Comparison of ENCODE assay signal across 14 cellular contexts in the genomic region with DNA sequence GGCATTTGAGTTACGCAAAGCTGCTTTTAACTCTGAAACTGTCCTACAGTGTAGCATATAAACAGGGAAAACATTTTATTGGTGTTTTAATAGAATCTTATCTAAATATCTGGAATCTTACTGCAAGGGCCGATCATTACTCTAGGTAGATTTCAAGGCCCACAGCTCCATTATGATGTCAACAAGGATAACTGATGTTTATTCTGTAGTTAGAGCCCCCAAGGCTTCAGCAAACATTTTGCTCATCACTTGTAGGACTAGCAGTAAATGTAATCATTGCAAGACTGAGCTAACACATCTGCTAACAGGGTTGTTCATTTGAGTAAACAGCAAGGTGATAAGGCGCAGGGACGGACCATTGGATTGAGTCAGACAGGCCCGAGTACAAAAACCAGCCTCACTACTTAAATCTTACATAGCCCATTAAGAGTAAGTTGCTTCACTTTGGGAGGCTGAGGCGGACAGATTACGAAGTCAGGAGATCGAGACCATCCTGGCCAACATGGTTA.
DNase-seq lines count a peak whose midpoint lies in the region; ATAC-seq and TF ChIP-seq lines count a peak whose summit lies in the region.
"Had no signal": no experiment of that assay in that cellular context is flagged by ENCODE, and none has a peak within 500 bp of the region (broad histone marks: within the 10 kb centered on the region; RNA-seq: fewer than 3 reads in every experiment).

No MANE protein-coding gene starts in this region.

- H3K4me1 ChIP-seq in Caco-2 (peaks cover 12% of the 10 kb centered on the region), HEK293 (ENCODE audit: control insufficient read depth, insufficient read depth, low read length) (no peaks in the 10 kb centered on the region), mesenchymal stem cell (ENCODE audit: control insufficient read depth, insufficient read depth, low read depth, low read length) (no peaks in the 10 kb centered on the region)

- no peak overlapping the region for H2AK5ac ChIP-seq in mesenchymal stem cell (ENCODE audit: low read length, severe bottlenecking)

- no peak overlapping the region for H3K27ac ChIP-seq in HEK293 (ENCODE audit: extremely low read depth, low read depth, low read length)
- no peak overlapping the region for H3K27ac ChIP-seq in mesenchymal stem cell (ENCODE audit: low read length, poor library complexity, severe bottlenecking)
- H3K27ac ChIP-seq: GM23248 had no signal

- no peak overlapping the region for H2BK5ac ChIP-seq in mesenchymal stem cell (ENCODE audit: low read depth, low read length, poor library complexity, severe bottlenecking)

- intact Hi-C loops in Caco-2 (cut with micrococcal nuclease; ENCODE audit: unreplicated experiment): loop anchor here (1.0 to 10.0 kb wide), 7 partner anchors 22 to 1094 kb away; a partner anchor contains a TSS

- no peak overlapping the region for H4K8ac ChIP-seq in mesenchymal stem cell (ENCODE audit: low read length)

- ATAC-seq in stimulated activated naive B cell treated with anti-CD40 and anti-IgM and Interleukin-4, amounts not matched to agents 10 μg/mL and 1 μg/mL and 100 μg/mL, for 72 hours (replicated peaks): no peak
- ATAC-seq: PC-3 had no signal

- no peak overlapping the region for H2AFZ ChIP-seq in mesenchymal stem cell (ENCODE audit: low read depth, low read length)
- H2AFZ ChIP-seq: GM23248 had no signal

- H3K27ac Mint-ChIP-seq in Caco-2 (ENCODE audit: unreplicated experiment): peak overlapping the region; percentile 75
- H3K27ac Mint-ChIP-seq in stimulated activated naive B cell treated with anti-CD40 and anti-IgM and Interleukin-4, amounts not matched to agents 10 μg/mL and 1 μg/mL and 100 μg/mL, for 72 hours: no peak overlapping the region

- CTCF ChIA-PET in Caco-2 (lab: Charles Lee) (interaction anchor here (0.6 to 1.1 kb wide), 2 partner anchors 93 to 396 kb away, joined by 3 to 5 read pairs; no protein-coding TSS in a partner anchor), HEK293 (lab: Yijun Ruan, JAX) (interaction anchor here (1.3 kb wide), 1 partner anchor 117 kb away, joined by 4 read pairs; no protein-coding TSS in a partner anchor)

- BruUV-seq in Caco-2 (replicated peaks; lab: Mats Ljungman, UMichigan): no TSS peak

- WGBS in mesenchymal stem cell: 75% methylated on average over 6 of the region's 8 CpGs

- H2BK12ac ChIP-seq in mesenchymal stem cell (ENCODE audit: low read length in 2 of 2): no peak overlapping the region

- H2BK15ac ChIP-seq in mesenchymal stem cell (ENCODE audit: low read depth, poor library complexity, severe bottlenecking): no peak overlapping the region

- H3K9me3 Mint-ChIP-seq in Caco-2 (ENCODE audit: unreplicated experiment): peaks cover 9% of the 10 kb centered on the region
- H3K9me3 Mint-ChIP-seq in stimulated activated naive B cell treated with anti-CD40 and anti-IgM and Interleukin-4, amounts not matched to agents 10 μg/mL and 1 μg/mL and 100 μg/mL, for 72 hours: peaks cover 0 to 2% of the 10 kb centered on the region in 2 donors

- H3K27me3 Mint-ChIP-seq in Caco-2 (ENCODE audit: insufficient read depth, unreplicated experiment): no peaks in the 10 kb centered on the region
- H3K27me3 Mint-ChIP-seq in stimulated activated naive B cell treated with anti-CD40 and anti-IgM and Interleukin-4, amounts not matched to agents 10 μg/mL and 1 μg/mL and 100 μg/mL, for 72 hours: no peaks in the 10 kb centered on the region

- peaks cover 21% of the 10 kb centered on the region for H3K79me1 ChIP-seq in mesenchymal stem cell (replicated peaks; ENCODE audit: low read length, poor library complexity, severe bottlenecking)

- H3K36me3 ChIP-seq in Caco-2 (ENCODE audit: control insufficient read depth, insufficient read depth, low read length): no peaks in the 10 kb centered on the region; the same call in 1 of the 2 replicates
- H3K36me3 ChIP-seq in HEK293 (ENCODE audit: control insufficient read depth in 2 of 2, insufficient read depth in 1 of 2, low read length in 2 of 2): no peaks in the 10 kb centered on the region
- H3K36me3 ChIP-seq in mesenchymal stem cell (ENCODE audit: control insufficient read depth in 1 of 2, insufficient read depth in 2 of 2, low read depth in 1 of 2, low read length in 2 of 2): no peaks in the 10 kb centered on the region

- no peak overlapping the region for H3K4me2 ChIP-seq in mesenchymal stem cell (ENCODE audit: low read length, poor library complexity, severe bottlenecking)

- no peak overlapping the region for H2BK120ac ChIP-seq in mesenchymal stem cell (ENCODE audit: low read depth, low read length)

- TF ChIP-seq CTCF in Caco-2 (IDR thresholded peaks at IDR 0.05; ENCODE audit: insufficient read depth in 1 of 2, low read depth in 1 of 2, low read length in 1 of 2, severe bottlenecking in 1 of 2, unreplicated experiment in 1 of 2): no peak
- TF ChIP-seq CTCF in HEK293 (tag by site-specific recombination; IDR thresholded peaks at IDR 0.05): no peak

- DNase-seq in Caco-2: peak; percentile 86 to 90
- DNase-seq in amniotic epithelial cell (ENCODE audit: low read depth): peak; percentile 77
- peak; percentile 69 for DNase-seq in mesenchymal stem cell
- DNase-seq in AG20443 (ENCODE audit: low spot score): no peak
- DNase-seq in stimulated activated naive B cell treated with anti-CD40 and anti-IgM and Interleukin-4, amounts not matched to agents 10 μg/mL and 1 μg/mL and 100 μg/mL, for 72 hours: no peak
- no peak for DNase-seq in glomerular visceral epithelial cell (ENCODE audit: extremely low spot score)
- DNase-seq: DMS79; GM23248; NCI-H1092; NCI-H1694 treated with DMSO at 0.1 percent for 48 hours; NK-92 treated with Interleukin-12 subunit alpha and Interleukin-12 subunit beta, amount 100 ng/mL, for 24 hours; PC-3 had no signal

- no peak overlapping the region for H3K14ac ChIP-seq in mesenchymal stem cell (ENCODE audit: low read length in 2 of 2)

- H3K9me3 ChIP-seq in Caco-2 (no peaks in the 10 kb centered on the region), HEK293 (ENCODE audit: control insufficient read depth, insufficient read depth, low read depth, low read length) (no peaks in the 10 kb centered on the region), mesenchymal stem cell (ENCODE audit: control insufficient read depth, low read length) (no peaks in the 10 kb centered on the region)

- no peak overlapping the region for H3K23ac ChIP-seq in mesenchymal stem cell (ENCODE audit: low read length in 2 of 2)

- H3K36me3 Mint-ChIP-seq in Caco-2 (ENCODE audit: insufficient read depth, unreplicated experiment): peaks cover 26% of the 10 kb centered on the region
- peaks cover 3 to 17% of the 10 kb centered on the region in 2 donors for H3K36me3 Mint-ChIP-seq in stimulated activated naive B cell treated with anti-CD40 and anti-IgM and Interleukin-4, amounts not matched to agents 10 μg/mL and 1 μg/mL and 100 μg/mL, for 72 hours

- no peak overlapping the region for H4K91ac ChIP-seq in mesenchymal stem cell (ENCODE audit: low read length)

- H3K4ac ChIP-seq in mesenchymal stem cell (ENCODE audit: low read depth in 1 of 2, low read length in 2 of 2): no peak overlapping the region

- no peaks in the 10 kb centered on the region for H3K27me3 ChIP-seq in Caco-2 (replicated peaks; ENCODE audit: control insufficient read depth, insufficient read depth, low read length)
- H3K27me3 ChIP-seq in mesenchymal stem cell (ENCODE audit: control insufficient read depth in 1 of 2, insufficient read depth in 1 of 2, low read length in 2 of 2): no peaks in the 10 kb centered on the region
- H3K27me3 ChIP-seq: BLaER1 treated with 17β-estradiol and CSF1 and Interleukin-3, amounts not matched to agents 10 nM and 100 nM had no signal

- peaks cover 22% of the 10 kb centered on the region for H3K4me1 Mint-ChIP-seq in Caco-2 (ENCODE audit: low read depth, unreplicated experiment)
- H3K4me1 Mint-ChIP-seq in stimulated activated naive B cell treated with anti-CD40 and anti-IgM and Interleukin-4, amounts not matched to agents 10 μg/mL and 1 μg/mL and 100 μg/mL, for 72 hours: no peaks in the 10 kb centered on the region

- H3K4me3 Mint-ChIP-seq in Caco-2 (ENCODE audit: unreplicated experiment): no peak overlapping the region
- H3K4me3 Mint-ChIP-seq in stimulated activated naive B cell treated with anti-CD40 and anti-IgM and Interleukin-4, amounts not matched to agents 10 μg/mL and 1 μg/mL and 100 μg/mL, for 72 hours: no peak overlapping the region

- H3K4me3 ChIP-seq in Caco-2 (ENCODE audit: low read depth, low read length): no peak overlapping the region
- no peak overlapping the region for H3K4me3 ChIP-seq in HEK293 (ENCODE audit: low read depth, low read length)
- no peak overlapping the region for H3K4me3 ChIP-seq in mesenchymal stem cell (ENCODE audit: insufficient read depth in 1 of 2, low read depth in 1 of 2, low read length in 2 of 2)
- H3K4me3 ChIP-seq: BLaER1 treated with 17β-estradiol and CSF1 and Interleukin-3, amounts not matched to agents 10 nM and 100 nM; GM23248 had no signal

- no peak overlapping the region for H3K18ac ChIP-seq in mesenchymal stem cell (ENCODE audit: low read depth in 1 of 2, low read length in 2 of 2)

- no peak overlapping the region for H3K9ac ChIP-seq in mesenchymal stem cell (ENCODE audit: low read length)
- H3K9ac ChIP-seq: BLaER1 treated with 17β-estradiol and CSF1 and Interleukin-3, amounts not matched to agents 10 nM and 100 nM; GM23248 had no signal

- POLR2A ChIA-PET in Caco-2 (lab: Charles Lee): interaction anchor here (0.6 kb wide), 1 partner anchor 15 kb away, joined by 3 read pairs; no protein-coding TSS in a partner anchor
- POLR2A ChIA-PET in HEK293 (lab: Yijun Ruan, JAX): no interaction called here

TF ChIP-seq in HEK293, 187 proteins besides CTCF, POLR2A, EP300 and RAD21:
- TF ChIP-seq ZNF146 (tag by site-specific recombination; IDR thresholded peaks at IDR 0.05) (no peak), ZNF211 (tag by site-specific recombination; IDR thresholded peaks at IDR 0.05; ENCODE audit: low read depth) (no peak), ZNF138 (tag by site-specific recombination; IDR thresholded peaks at IDR 0.05; ENCODE audit: borderline replicate concordance) (no peak), FEZF1 (tag by site-specific recombination; IDR thresholded peaks at IDR 0.05) (peak; percentile 34; the same call in 1 of the 2 replicates)
- TF ChIP-seq, protein P1, sequence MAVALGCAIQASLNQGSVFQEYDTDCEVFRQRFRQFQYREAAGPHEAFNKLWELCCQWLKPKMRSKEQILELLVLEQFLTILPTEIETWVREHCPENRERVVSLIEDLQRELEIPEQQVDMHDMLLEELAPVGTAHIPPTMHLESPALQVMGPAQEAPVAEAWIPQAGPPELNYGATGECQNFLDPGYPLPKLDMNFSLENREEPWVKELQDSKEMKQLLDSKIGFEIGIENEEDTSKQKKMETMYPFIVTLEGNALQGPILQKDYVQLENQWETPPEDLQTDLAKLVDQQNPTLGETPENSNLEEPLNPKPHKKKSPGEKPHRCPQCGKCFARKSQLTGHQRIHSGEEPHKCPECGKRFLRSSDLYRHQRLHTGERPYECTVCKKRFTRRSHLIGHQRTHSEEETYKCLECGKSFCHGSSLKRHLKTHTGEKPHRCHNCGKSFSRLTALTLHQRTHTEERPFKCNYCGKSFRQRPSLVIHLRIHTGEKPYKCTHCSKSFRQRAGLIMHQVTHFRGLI (tag by site-specific recombination; IDR thresholded peaks at IDR 0.05): no peak
TF ChIP-seq in HEK293: peak in this region for 1.

Comparison
In these comparisons a context has a peak if more than half of its experiments do, and no peak if none do; other contexts are left out.
1. DNase-seq: peak in Caco-2 (2 of 2), amniotic epithelial cell (single experiment) and mesenchymal stem cell (single experiment); none in AG20443 (single experiment), stimulated activated naive B cell treated with anti-CD40 and anti-IgM and Interleukin-4, amounts not matched to agents 10 μg/mL and 1 μg/mL and 100 μg/mL, for 72 hours (single experiment) and glomerular visceral epithelial cell (single experiment).